ENCODE assay signal across 32 cellular contexts in genomic region chr3:32323605-32324004, GRCh38.
DNase-seq lines count a peak whose midpoint lies in the region; ATAC-seq, FAIRE-seq and TF ChIP-seq lines count a peak whose summit lies in the region.
"Had no signal": no experiment of that assay in that cellular context is flagged by ENCODE, and none has a peak within 500 bp of the region (broad histone marks: within the 10 kb centered on the region; RNA-seq: fewer than 3 reads in every experiment).

No MANE protein-coding gene starts in this region.

- H3K27ac Mint-ChIP-seq in MCF 10A (ENCODE audit: low read depth, unreplicated experiment) = no peak overlapping the region
- no peak overlapping the region for H3K27ac Mint-ChIP-seq in neural progenitor cell
- H3K27ac Mint-ChIP-seq: GM23338, HFFc6, T-helper 17 cell had no signal

- WGBS in mammary epithelial cell (ENCODE audit: low coverage, missing lambda C conversion rate) = 53% methylated on average over 4 of the region's 4 CpGs

- no peak overlapping the region for H3K27ac ChIP-seq in mammary epithelial cell (ENCODE audit: insufficient read depth, low read depth, low read length)
- H3K27ac ChIP-seq in neural progenitor cell = no peak overlapping the region
- H3K27ac ChIP-seq: C4-2B, RWPE1, SK-N-MC had no signal

- DNase-seq in mammary epithelial cell (peak; percentile 8), MCF 10A (ENCODE audit: unreplicated experiment) (no peak), bronchial epithelial cell (ENCODE audit: low read depth) (peak; percentile 50), neural progenitor cell (ENCODE audit: low spot score) (no peak), DMS153 (lab: John Stamatoyannopoulos, UW) (no peak), SKM-1 treated with dmso at 0.1 percent for 144 hours (lab: John Stamatoyannopoulos, UW; ENCODE audit: unreplicated experiment) (no peak)
- DNase-seq: Calu3; CD8-positive, alpha-beta memory T cell; DMS53; EL; GDM1; HFFc6; KBM-7; MG63; NCI-H1417; NCI-H1694; NCI-H2029 treated with DMSO at 0.1 percent for 48 hours; NCI-H2171; NCI-H446 treated with DMSO at 0.1 percent for 48 hours; NCI-H526; SIG-M5; SW 1271; T-helper 17 cell had no signal

- POLR2A ChIA-PET in MCF 10A (lab: Yijun Ruan, JAX) = interaction anchor here (1.3 to 1.4 kb wide), 2 partner anchors 10 to 32 kb away, joined by 3 to 4 read pairs; no protein-coding TSS in a partner anchor

- no peaks in the 10 kb centered on the region for H3K9me3 ChIP-seq in mammary epithelial cell (replicated peaks; ENCODE audit: insufficient read depth, low read length)
- H3K9me3 ChIP-seq in neural progenitor cell (ENCODE audit: low read depth) = no peaks in the 10 kb centered on the region
- H3K9me3 ChIP-seq: HAP-1, MG63 had no signal

- no peak overlapping the region for H2AFZ ChIP-seq in mammary epithelial cell (ENCODE audit: low read depth, low read length)
- no peak overlapping the region for H2AFZ ChIP-seq in neural progenitor cell (replicated peaks)
- H2AFZ ChIP-seq: GM23338 had no signal

- H3K36me3 Mint-ChIP-seq in MCF 10A (ENCODE audit: insufficient read depth, unreplicated experiment) = peaks cover 4% of the 10 kb centered on the region
- H3K36me3 Mint-ChIP-seq in neural progenitor cell = no peaks in the 10 kb centered on the region

- no peak overlapping the region for H3K4me2 ChIP-seq in mammary epithelial cell (ENCODE audit: insufficient read depth, low read depth, low read length)
- H3K4me2 ChIP-seq in neural progenitor cell = peak overlapping the region; percentile 8
- H3K4me2 ChIP-seq: GM23338 had no signal

- H4K20me1 ChIP-seq in mammary epithelial cell (ENCODE audit: insufficient read depth, low read length) = no peaks in the 10 kb centered on the region
- no peaks in the 10 kb centered on the region for H4K20me1 ChIP-seq in neural progenitor cell (ENCODE audit: low read depth)

- H3K9ac ChIP-seq in mammary epithelial cell (ENCODE audit: insufficient read depth, low read length) = no peak overlapping the region
- no peak overlapping the region for H3K9ac ChIP-seq in neural progenitor cell

- BruUV-seq in mammary epithelial cell (replicated peaks; lab: Mats Ljungman, UMichigan) (no TSS peak), MCF 10A (replicated peaks; lab: Mats Ljungman, UMichigan) (no TSS peak)

- H3K4me1 Mint-ChIP-seq in MCF 10A (ENCODE audit: insufficient read depth, unreplicated experiment) (peaks cover 13% of the 10 kb centered on the region), neural progenitor cell (peaks cover 65% of the 10 kb centered on the region)
- H3K4me1 Mint-ChIP-seq: CD8-positive, alpha-beta memory T cell had no signal

- H3K79me2 ChIP-seq in mammary epithelial cell (ENCODE audit: insufficient read depth, low read length) = no peaks in the 10 kb centered on the region
- peaks cover 10% of the 10 kb centered on the region for H3K79me2 ChIP-seq in neural progenitor cell (ENCODE audit: low read depth)

- no peaks in the 10 kb centered on the region for H3K27me3 ChIP-seq in mammary epithelial cell (ENCODE audit: insufficient read depth, low read length)
- no peaks in the 10 kb centered on the region for H3K27me3 ChIP-seq in bronchial epithelial cell (ENCODE audit: control insufficient read depth, insufficient read depth, low read length)
- H3K27me3 ChIP-seq in neural progenitor cell = no peaks in the 10 kb centered on the region
- H3K27me3 ChIP-seq: MG63 had no signal

- no peaks in the 10 kb centered on the region for H3K4me1 ChIP-seq in mammary epithelial cell (ENCODE audit: insufficient read depth, low read length)
- H3K4me1 ChIP-seq in neural progenitor cell = peaks cover 60% of the 10 kb centered on the region

- intact Hi-C loops in mammary epithelial cell (cut with micrococcal nuclease) (no loop called here), MCF 10A (cut with micrococcal nuclease) (no loop called here)

- H3K4me3 ChIP-seq in mammary epithelial cell (replicated peaks in 1 of 3; ENCODE audit: insufficient read depth in 1 of 3, low read depth in 2 of 3, low read length in 3 of 3) = no peak overlapping the region
- no peak overlapping the region for H3K4me3 ChIP-seq in bronchial epithelial cell (ENCODE audit: low read depth, low read length)
- no peak overlapping the region for H3K4me3 ChIP-seq in neural progenitor cell
- H3K4me3 ChIP-seq: GM12878, GM23338, HAP-1, MG63, SK-N-MC had no signal

- H3K27me3 Mint-ChIP-seq in MCF 10A (ENCODE audit: insufficient read depth, unreplicated experiment) (no peaks in the 10 kb centered on the region), neural progenitor cell (ENCODE audit: insufficient read depth, low read depth) (peaks cover 2% of the 10 kb centered on the region)
- H3K27me3 Mint-ChIP-seq: T-helper 17 cell had no signal

- in situ Hi-C loops in mammary epithelial cell (cut with MboI; ENCODE audit: low sequenced_read_pairs in 2 of 2) = no loop called here

- peaks cover 49% of the 10 kb centered on the region for H3F3A ChIP-seq in neural progenitor cell (ENCODE audit: low read depth)

- ATAC-seq in HG03378 (IDR thresholded peaks at IDR 0.05; ENCODE audit: unreplicated experiment) = no peak
- ATAC-seq: GM12878, GM23338, Panc1, T-helper 17 cell had no signal

- CTCF ChIA-PET in mammary epithelial cell (lab: Charles Lee; ENCODE audit: low non-redundant PET) (no interaction called here), MCF 10A (lab: Yijun Ruan, JAX) (interaction anchor here (0.8 to 1.5 kb wide), 3 partner anchors 9 to 27 kb away, joined by 3 to 6 read pairs (median 4); no protein-coding TSS in a partner anchor)

- TF ChIP-seq CTCF in mammary epithelial cell (conservative IDR thresholded peaks at IDR 0.05 in 1 of 2, IDR thresholded peaks at IDR 0.05 in 1 of 2; ENCODE audit: extremely low read depth in 1 of 2, insufficient read depth in 1 of 2, low read depth in 1 of 2, low read length in 2 of 2) (no peak), MCF 10A (IDR thresholded peaks at IDR 0.05; ENCODE audit: unreplicated experiment) (no peak), bronchial epithelial cell (IDR thresholded peaks at IDR 0.05; ENCODE audit: insufficient read depth, low read length, severe bottlenecking) (no peak), neural progenitor cell (IDR thresholded peaks at IDR 0.05) (no peak)

- peak; percentile 13 for FAIRE-seq in bronchial epithelial cell (lab: Jason Lieb, UNC)
- FAIRE-seq: GM12878, HTR-8/SVneo had no signal

- H3K36me3 ChIP-seq in mammary epithelial cell (ENCODE audit: insufficient read depth, low read length) (no peaks in the 10 kb centered on the region), bronchial epithelial cell (ENCODE audit: control insufficient read depth, insufficient read depth, low read length) (no peaks in the 10 kb centered on the region), neural progenitor cell (no peaks in the 10 kb centered on the region)
- H3K36me3 ChIP-seq: HAP-1, MG63 had no signal

- dilution Hi-C loops in mammary epithelial cell (cut with HindIII; ENCODE audit: low sequenced_read_pairs) = no loop called here

- H3K9me3 Mint-ChIP-seq in MCF 10A (ENCODE audit: unreplicated experiment) (no peaks in the 10 kb centered on the region), neural progenitor cell (peaks cover 3% of the 10 kb centered on the region)
- H3K9me3 Mint-ChIP-seq: CD8-positive, alpha-beta memory T cell; GM23338; HFFc6 had no signal

- H3K4me3 Mint-ChIP-seq in MCF 10A (ENCODE audit: unreplicated experiment) (no peak overlapping the region), neural progenitor cell (no peak overlapping the region)
- H3K4me3 Mint-ChIP-seq: CD8-positive, alpha-beta memory T cell; GM23338; HFFc6; T-helper 17 cell had no signal

Comparison
In these comparisons a context has a peak if more than half of its experiments do, and no peak if none do; other contexts are left out.
1. DNase-seq: peak in mammary epithelial cell (single experiment) and bronchial epithelial cell (single experiment); none in MCF 10A (single experiment), neural progenitor cell (single experiment), DMS153 (single experiment) and SKM-1 treated with dmso at 0.1 percent for 144 hours (single experiment).